27 cellular contexts compared by ENCODE assay signal in genomic region chr13:55661505-55661904, GRCh38.
"Had no signal": no experiment of that assay in that cellular context is flagged by ENCODE, and none has a peak within 500 bp of the region (broad histone marks: within the 10 kb centered on the region; RNA-seq: fewer than 3 reads in every experiment).

No MANE protein-coding gene starts in this region.

- H3K4me1 ChIP-seq: esophagus squamous epithelium, heart right ventricle, left lung, prostate gland, right atrium auricular region, stomach, thyroid gland, vagina had no signal

- H3K4me3 Mint-ChIP-seq: naive thymus-derived CD4-positive, alpha-beta T cell; nephron had no signal

- H3K4me1 Mint-ChIP-seq: naive thymus-derived CD4-positive, alpha-beta T cell had no signal

- H3K27ac ChIP-seq: esophagus squamous epithelium, heart right ventricle, left lung, prostate gland, right atrium auricular region, stomach, thyroid gland, vagina had no signal

- H3K4me2 ChIP-seq: smooth muscle cell had no signal

- H3K27me3 ChIP-seq: esophagus squamous epithelium, heart right ventricle, left lung, right atrium auricular region, stomach, thyroid gland, vagina had no signal

- H3K27ac Mint-ChIP-seq: naive thymus-derived CD4-positive, alpha-beta T cell; nephron had no signal

- H3K9me3 ChIP-seq: esophagus squamous epithelium, left lung, prostate gland, right atrium auricular region, stomach, thyroid gland, vagina had no signal

- ATAC-seq: heart right ventricle; left cardiac atrium; left lung; naive thymus-derived CD4-positive, alpha-beta T cell; sciatic nerve had no signal

- H3K27me3 Mint-ChIP-seq: naive thymus-derived CD4-positive, alpha-beta T cell had no signal

- DNase-seq: effector CD8-positive, alpha-beta T cell; erythroblast; esophagus squamous epithelium; foreskin melanocyte; glutamatergic neuron; heart right ventricle; hippocampal formation; left cardiac atrium; left lung; mesenchymal stem cell; midbrain; naive thymus-derived CD4-positive, alpha-beta T cell; nucleus accumbens; stimulated activated CD4-positive, alpha-beta T cell treated with anti-CD3 and anti-CD28 coated beads, Interleukin-12 subunit alpha, Interleukin-12 subunit beta, amount 100 ng/mL, for 4 hours; stimulated activated CD4-positive, alpha-beta T cell treated with anti-CD3 and anti-CD28 coated beads, Interleukin-1b, Interleukin-23, amount 100 ng/mL, for 48 hours; stimulated activated CD4-positive, alpha-beta T cell treated with anti-CD3 and anti-CD28 coated beads, Interleukin-4, amount 100 ng/mL, for 1 hour; stimulated activated CD8-positive, alpha-beta memory T cell treated with anti-CD3 and anti-CD28 coated beads, Interleukin-4, amount 100 ng/mL, for 48 hours; stimulated activated naive CD4-positive, alpha-beta T cell treated with Interleukin-2 at 50 U/mL for 16 hours; stomach; thyroid gland; trophoblast cell had no signal

- H3K36me3 ChIP-seq: esophagus squamous epithelium, heart right ventricle, left lung, prostate gland, right atrium auricular region, stomach, thyroid gland, vagina had no signal

- H3K4me3 ChIP-seq: esophagus squamous epithelium, heart right ventricle, left lung, prostate gland, right atrium auricular region, smooth muscle cell, stomach, thyroid gland, vagina had no signal

- H3K36me3 Mint-ChIP-seq: naive thymus-derived CD4-positive, alpha-beta T cell had no signal
